Comparison of ENCODE assay signal across 10 cellular contexts in the genomic region with DNA sequence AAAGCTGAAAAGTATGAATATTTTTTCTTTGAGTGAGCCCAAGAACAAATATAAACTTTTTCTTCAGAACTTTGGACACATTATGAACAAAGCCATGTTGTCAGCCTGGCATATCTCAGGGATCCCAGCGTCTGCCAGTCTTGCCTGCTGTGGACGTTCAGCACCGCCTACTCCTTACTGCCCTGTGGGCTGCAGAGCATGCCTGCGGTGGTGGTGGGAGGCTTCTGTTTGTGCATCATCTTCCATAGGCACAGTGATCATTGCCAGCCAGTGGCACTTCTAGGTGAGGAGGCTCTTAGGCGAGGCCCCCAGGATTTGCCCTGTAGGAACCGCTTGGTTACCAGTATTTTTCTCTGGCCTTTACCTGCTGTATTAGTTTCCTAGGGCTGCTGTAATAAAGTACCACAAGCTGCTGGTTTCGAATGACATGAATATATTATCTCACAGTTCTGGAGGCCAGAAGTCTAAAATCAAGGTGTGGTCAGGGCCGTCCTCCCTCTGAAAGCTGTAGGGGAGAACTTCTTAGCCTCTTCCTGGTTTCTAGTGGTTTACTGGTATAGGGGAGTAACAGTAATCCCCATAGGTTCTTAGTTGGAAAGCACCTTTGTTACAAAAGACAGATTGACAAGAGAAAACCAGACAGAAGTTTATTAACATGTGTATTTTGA. TPM values are rescaled to one million over a fixed set of nuclear protein-coding genes. Genes with fewer than 3 reads are reported as not detected.
DNase-seq lines count a peak whose midpoint lies in the region; ATAC-seq and TF ChIP-seq lines count a peak whose summit lies in the region.
"Had no signal": no experiment of that assay in that cellular context is flagged by ENCODE, and none has a peak within 500 bp of the region (broad histone marks: within the 10 kb centered on the region; RNA-seq: fewer than 3 reads in every experiment).

No MANE protein-coding gene starts in this region.

- no peak overlapping the region for H3K27ac ChIP-seq in IMR-90 (ENCODE audit: insufficient read depth, low read length)
- H3K27ac ChIP-seq in CD4-positive, alpha-beta memory T cell (ENCODE audit: low read depth, low read length) = no peak overlapping the region

- ATAC-seq in GM18907 (IDR thresholded peaks at IDR 0.05; ENCODE audit: unreplicated experiment) (peak; percentile 92), HG02610 (IDR thresholded peaks at IDR 0.05; ENCODE audit: unreplicated experiment) (peak; percentile 86), IMR-90 (ENCODE audit: low read depth) (no peak)
- ATAC-seq in naive thymus-derived CD8-positive, alpha-beta T cell = no peak

- peaks cover 15% of the 10 kb centered on the region for H3K4me1 ChIP-seq in IMR-90 (ENCODE audit: control insufficient read depth, insufficient read depth, low read length)
- H3K4me1 ChIP-seq in CD4-positive, alpha-beta memory T cell (ENCODE audit: insufficient read depth, low read length) = no peaks in the 10 kb centered on the region

- peak overlapping the region; percentile 17; the same call in 1 of the 2 replicates for H3K18ac ChIP-seq in IMR-90 (ENCODE audit: low read depth, low read length)

- H3K36me3 Mint-ChIP-seq in mesothelial cell of epicardium = peaks cover 8% of the 10 kb centered on the region
- no peaks in the 10 kb centered on the region for H3K36me3 Mint-ChIP-seq in CD4-positive, alpha-beta memory T cell
- no peaks in the 10 kb centered on the region for H3K36me3 Mint-ChIP-seq in naive thymus-derived CD8-positive, alpha-beta T cell

- H3K4me2 ChIP-seq in IMR-90 (ENCODE audit: low read depth, low read length) = no peak overlapping the region

- H2BK20ac ChIP-seq in IMR-90 (ENCODE audit: low read depth, low read length) = peak overlapping the region; percentile 39; the same call in 1 of the 2 replicates

- H3K4ac ChIP-seq in IMR-90 (ENCODE audit: low read depth, low read length) = peak overlapping the region; percentile 31

- no CpG with 5 or more reads among the region's 8 CpGs for WGBS in IMR-90 (ENCODE audit: extremely low coverage in 2 of 2, insufficient read length in 1 of 2), 2 experiments

- no peaks in the 10 kb centered on the region for H3K27me3 ChIP-seq in IMR-90 (ENCODE audit: control insufficient read depth, insufficient read depth, low read length)
- no peaks in the 10 kb centered on the region for H3K27me3 ChIP-seq in CD4-positive, alpha-beta memory T cell (ENCODE audit: insufficient read depth, low read length)

- no peak overlapping the region for H3K4me3 Mint-ChIP-seq in mesothelial cell of epicardium
- no peak overlapping the region for H3K4me3 Mint-ChIP-seq in CD4-positive, alpha-beta memory T cell
- no peak overlapping the region for H3K4me3 Mint-ChIP-seq in naive thymus-derived CD8-positive, alpha-beta T cell
- H3K4me3 Mint-ChIP-seq: neural crest cell had no signal

- in situ Hi-C loops in IMR-90 (cut with MboI; ENCODE audit: low sequenced_read_pairs) = no loop called here

- peak overlapping the region; percentile 61 for H4K91ac ChIP-seq in IMR-90 (ENCODE audit: insufficient read depth, low read depth, low read length)

- 0 out of 2 replicates have a peak overlapping the region, but pooled peaks have one; percentile 10 for H3K14ac ChIP-seq in IMR-90 (replicated peaks; ENCODE audit: low read depth, low read length)

- no peak overlapping the region; the same call in 1 of the 2 replicates for H3K23ac ChIP-seq in IMR-90 (ENCODE audit: low read depth, low read length)

- POLR2A ChIA-PET in IMR-90 (lab: Charles Lee; ENCODE audit: unreplicated experiment) = no interaction called here
- POLR2A ChIA-PET in CD4-positive, alpha-beta memory T cell (lab: Charles Lee; ENCODE audit: partially characterized antibody) = interaction anchor here (0.7 kb wide), 1 partner anchor 727 kb away, joined by 4 read pairs; no protein-coding TSS in a partner anchor
- POLR2A ChIA-PET in naive thymus-derived CD8-positive, alpha-beta T cell (lab: Charles Lee) = no interaction called here

- H2AK9ac ChIP-seq in IMR-90 (replicated peaks; ENCODE audit: low read depth, low read length, poor library complexity) = no peak overlapping the region

- H4K20me1 ChIP-seq in IMR-90 (ENCODE audit: insufficient read depth, low read length) = no peaks in the 10 kb centered on the region

- no peaks in the 10 kb centered on the region for H3K36me3 ChIP-seq in IMR-90 (ENCODE audit: control insufficient read depth, insufficient read depth, low read length)
- no peaks in the 10 kb centered on the region for H3K36me3 ChIP-seq in CD4-positive, alpha-beta memory T cell (ENCODE audit: insufficient read depth, low read length)

- no peak for TF ChIP-seq POLR2A in IMR-90 (IDR thresholded peaks at IDR 0.05; ENCODE audit: low read depth, low read length)

- peak overlapping the region; percentile 95 for H3K27ac Mint-ChIP-seq in mesothelial cell of epicardium
- H3K27ac Mint-ChIP-seq in CD4-positive, alpha-beta memory T cell = no peak overlapping the region
- H3K27ac Mint-ChIP-seq in naive thymus-derived CD8-positive, alpha-beta T cell = no peak overlapping the region

- intact Hi-C loops in IMR-90 (cut with micrococcal nuclease) = loop anchor here (5.0 kb wide), 1 partner anchor 80 kb away; no protein-coding TSS in a partner anchor
- intact Hi-C loops in CD4-positive, alpha-beta memory T cell (cut with micrococcal nuclease) = no loop called here

- H3K9me3 Mint-ChIP-seq in mesothelial cell of epicardium = no peaks in the 10 kb centered on the region
- no peaks in the 10 kb centered on the region for H3K9me3 Mint-ChIP-seq in CD4-positive, alpha-beta memory T cell
- H3K9me3 Mint-ChIP-seq in naive thymus-derived CD8-positive, alpha-beta T cell = no peaks in the 10 kb centered on the region
- H3K9me3 Mint-ChIP-seq: neural crest cell had no signal

- H4K5ac ChIP-seq in IMR-90 (ENCODE audit: low read depth, low read length) = peak overlapping the region; percentile 35; the same call in 1 of the 2 replicates

- H2BK15ac ChIP-seq in IMR-90 (ENCODE audit: low read depth, low read length) = peak overlapping the region; percentile 88; the same call in 1 of the 3 replicates

- CTCF ChIA-PET in IMR-90 (lab: Yijun Ruan, JAX) = interaction anchor here (0.6 kb wide), 1 partner anchor 16 kb away, joined by 6 read pairs; no protein-coding TSS in a partner anchor
- CTCF ChIA-PET in CD4-positive, alpha-beta memory T cell (lab: Charles Lee; ENCODE audit: partially characterized antibody) = interaction anchor here (0.9 kb wide), 1 partner anchor 86 kb away, joined by 3 read pairs; no protein-coding TSS in a partner anchor

- H2AK5ac ChIP-seq in IMR-90 (ENCODE audit: low read depth, low read length) = peak overlapping the region; percentile 41; the same call in 1 of the 2 replicates

- no peaks in the 10 kb centered on the region for H3K27me3 Mint-ChIP-seq in mesothelial cell of epicardium (ENCODE audit: low read depth)
- peaks cover 5 to 14% of the 10 kb centered on the region in 2 donors for H3K27me3 Mint-ChIP-seq in CD4-positive, alpha-beta memory T cell
- H3K27me3 Mint-ChIP-seq in naive thymus-derived CD8-positive, alpha-beta T cell = peaks cover 0 to 7% (median 1%) of the 10 kb centered on the region in 5 donors

- peaks cover 81% of the 10 kb centered on the region for H3K4me1 Mint-ChIP-seq in mesothelial cell of epicardium
- H3K4me1 Mint-ChIP-seq in CD4-positive, alpha-beta memory T cell = no peaks in the 10 kb centered on the region
- no peaks in the 10 kb centered on the region for H3K4me1 Mint-ChIP-seq in naive thymus-derived CD8-positive, alpha-beta T cell

- no peak overlapping the region for H3K4me3 ChIP-seq in IMR-90 (ENCODE audit: insufficient read depth, low read depth, low read length)
- H3K4me3 ChIP-seq in CD4-positive, alpha-beta memory T cell (ENCODE audit: low read length in 2 of 2) = no peak overlapping the region

- H2AFZ ChIP-seq in IMR-90 (replicated peaks; ENCODE audit: low read length, poor library complexity) = no peak overlapping the region

- H3K9me3 ChIP-seq in IMR-90 (ENCODE audit: control insufficient read depth, insufficient read depth, low read length) = no peaks in the 10 kb centered on the region
- no peaks in the 10 kb centered on the region for H3K9me3 ChIP-seq in CD4-positive, alpha-beta memory T cell (ENCODE audit: control insufficient read depth in 1 of 2, low read length in 2 of 2)

- BruUV-seq in IMR-90 (replicated peaks; lab: Mats Ljungman, UMichigan) = no TSS peak

- no peak overlapping the region for H3K56ac ChIP-seq in IMR-90 (ENCODE audit: extremely low read depth, insufficient read depth, low read length)

- DNase-seq in IMR-90 (no peak), mesothelial cell of epicardium (ENCODE audit: low spot score in 2 of 2, unreplicated experiment in 2 of 2) (no peak), pons (ENCODE audit: low spot score) (no peak), LoVo (ENCODE audit: low spot score) (no peak)
- DNase-seq in CD4-positive, alpha-beta memory T cell = no peak
- DNase-seq in naive thymus-derived CD8-positive, alpha-beta T cell = no peak
- DNase-seq: T-helper 2 cell had no signal

- no peaks in the 10 kb centered on the region for H3K79me1 ChIP-seq in IMR-90 (ENCODE audit: low read depth in 1 of 2, low read length in 2 of 2)

- peaks cover 8% of the 10 kb centered on the region for H3K9me1 ChIP-seq in IMR-90 (ENCODE audit: insufficient read depth, low read length)

- H4K8ac ChIP-seq in IMR-90 (ENCODE audit: low read depth in 2 of 2, low read length in 2 of 2) = 0 out of 4 replicates have a peak overlapping the region, but pooled peaks of 1 of the 2 experiments have one; percentile 11

- TF ChIP-seq CTCF in IMR-90 (conservative IDR thresholded peaks at IDR 0.05; ENCODE audit: low read depth, low read length) = no peak
- no peak for TF ChIP-seq CTCF in mesothelial cell of epicardium (IDR thresholded peaks at IDR 0.05; ENCODE audit: unreplicated experiment)

- H3K9ac ChIP-seq in IMR-90 (ENCODE audit: low read depth, low read length) = no peak overlapping the region

- peak overlapping the region; percentile 50 for H2BK120ac ChIP-seq in IMR-90 (ENCODE audit: low read depth, low read length)

- H2BK5ac ChIP-seq in IMR-90 (ENCODE audit: low read depth, low read length, poor library complexity, severe bottlenecking) = no peak overlapping the region

- no peak for TF ChIP-seq RAD21 in IMR-90 (IDR thresholded peaks at IDR 0.05; ENCODE audit: low read length)

- dilution Hi-C loops in IMR-90 (cut with HindIII; ENCODE audit: low sequenced_read_pairs, unreplicated experiment) = no loop called here

TF ChIP-seq in IMR-90, 13 proteins besides CTCF, POLR2A, EP300 and RAD21 (continues in another document):
- TF ChIP-seq MAFK (IDR thresholded peaks at IDR 0.05; ENCODE audit: low read depth, low read length) (no peak), NFE2L2 (IDR thresholded peaks at IDR 0.05; ENCODE audit: low read depth, low read length) (no peak), RFX5 (IDR thresholded peaks at IDR 0.05; ENCODE audit: low read depth, low read length) (no peak), CEBPB (IDR thresholded peaks at IDR 0.05; ENCODE audit: low read depth, low read length) (no peak)

RNA-seq across cellular contexts. Expression of a gene that starts 15.4 kb away (rescaled TPM):
- total RNA-seq in IMR-90 (2012; rRNA removed) (5.0 and 5.3 TPM in 2 replicates), mesothelial cell of epicardium (86.1 to 90.2 TPM (median 87.2 TPM) in 3 replicates)
- 4.2 and 4.8 TPM in 2 replicates for polyA plus RNA-seq in IMR-90 (2012; rRNA removed)
- 1.7 and 6.2 TPM in 2 replicates for polyA plus RNA-seq in IMR-90 (2012; cell fraction: cytosol; rRNA removed)
- 1.5 and 9.7 TPM in 2 replicates for polyA plus RNA-seq in IMR-90 (2012; cell fraction: nucleus; rRNA removed; ENCODE audit: low replicate concordance)
- total RNA-seq in CD4-positive, alpha-beta memory T cell = not detected
- not detected for polyA plus RNA-seq in CD4-positive, alpha-beta memory T cell
- total RNA-seq in naive thymus-derived CD8-positive, alpha-beta T cell = not detected
- not detected for polyA plus RNA-seq in naive thymus-derived CD8-positive, alpha-beta T cell
- total RNA-seq: neural crest cell had no signal

Comparison
In these comparisons a context has a peak if more than half of its experiments do, and no peak if none do; other contexts are left out.
1. ATAC-seq: peak in GM18907 (single experiment) and HG02610 (single experiment); none in IMR-90 (single experiment) and naive thymus-derived CD8-positive, alpha-beta T cell (0 of 2).
2. RNA of a gene that starts 15.4 kb away (total RNA-seq): 86.1 to 90.2 TPM in mesothelial cell of epicardium; 5.0 to 5.3 TPM in IMR-90, not detected in CD4-positive, alpha-beta memory T cell and not detected in naive thymus-derived CD8-positive, alpha-beta T cell; every median in the first group is over 10 times any median in the second.